11 cellular contexts compared by ENCODE assay signal in genomic region chr12:131607658-131608447, GRCh38.
DNase-seq lines count a peak whose midpoint lies in the region; ATAC-seq, FAIRE-seq and TF ChIP-seq lines count a peak whose summit lies in the region.
"Had no signal": no experiment of that assay in that cellular context is flagged by ENCODE, and none has a peak within 500 bp of the region (broad histone marks: within the 10 kb centered on the region; RNA-seq: fewer than 3 reads in every experiment).

No MANE protein-coding gene starts in this region.

- no peaks in the 10 kb centered on the region for H4K20me1 ChIP-seq in GM23338 (replicated peaks; ENCODE audit: insufficient read depth)

- intact Hi-C loops in posterior vena cava (cut with DNase I) = no loop called here

- no peak overlapping the region for H2AFZ ChIP-seq in GM23338

- no peaks in the 10 kb centered on the region for H3K4me1 ChIP-seq in GM23338 (ENCODE audit: insufficient read depth)

- no peaks in the 10 kb centered on the region for H3K9me2 ChIP-seq in GM23338 (ENCODE audit: insufficient read depth)

- H3K36me3 ChIP-seq in GM23338 (ENCODE audit: insufficient read depth) = no peaks in the 10 kb centered on the region

- peaks cover 15% of the 10 kb centered on the region for H3K36me3 Mint-ChIP-seq in activated naive CD4-positive, alpha-beta T cell treated with anti-CD3 and anti-CD28 coated beads, Interleukin-2, amount 10 ng/mL, durations not matched to agents 7 days and 5 days
- no peaks in the 10 kb centered on the region for H3K36me3 Mint-ChIP-seq in GM23338 (ENCODE audit: low read depth)

- H3K4me1 Mint-ChIP-seq in activated naive CD4-positive, alpha-beta T cell treated with anti-CD3 and anti-CD28 coated beads, Interleukin-2, amount 10 ng/mL, durations not matched to agents 7 days and 5 days = peaks cover 75% of the 10 kb centered on the region
- peaks cover 10% of the 10 kb centered on the region for H3K4me1 Mint-ChIP-seq in GM23338

- TF ChIP-seq CTCF in GM23338 (conservative IDR thresholded peaks at IDR 0.05; ENCODE audit: low read depth in 2 of 2) = no peak

- DNase-seq in GM12892 (ENCODE audit: insufficient read length) (no peak), NCI-H2227 (lab: John Stamatoyannopoulos, UW; ENCODE audit: unreplicated experiment) (no peak), posterior vena cava (ENCODE audit: low spot score) (no peak), NCI-H1694 treated with DMSO at 0.1 percent for 48 hours (lab: John Stamatoyannopoulos, UW) (no peak), GM23338 (ENCODE audit: low spot score) (no peak)
- DNase-seq in activated naive CD4-positive, alpha-beta T cell treated with anti-CD3 and anti-CD28 coated beads, Interleukin-2, amount 10 ng/mL, durations not matched to agents 7 days and 5 days = no peak
- DNase-seq: NCI-H187 had no signal

- CTCF ChIA-PET in activated naive CD4-positive, alpha-beta T cell treated with anti-CD3 and anti-CD28 coated beads, Interleukin-2, amount 10 ng/mL, durations not matched to agents 7 days and 5 days (lab: Charles Lee) = no interaction called here

- no peak overlapping the region for H3K27ac ChIP-seq in GM23338 (ENCODE audit: low read depth)

- no peaks in the 10 kb centered on the region for H3K79me2 ChIP-seq in GM23338 (replicated peaks; ENCODE audit: insufficient read depth)

- no peak overlapping the region for H3K4me2 ChIP-seq in GM23338

- peak overlapping the region; percentile 52 for H3K4me3 Mint-ChIP-seq in activated naive CD4-positive, alpha-beta T cell treated with anti-CD3 and anti-CD28 coated beads, Interleukin-2, amount 10 ng/mL, durations not matched to agents 7 days and 5 days
- H3K4me3 Mint-ChIP-seq in GM23338 = no peak overlapping the region
- H3K4me3 Mint-ChIP-seq: neural crest cell had no signal

- TF ChIP-seq POLR2A in GM12892 (IDR thresholded peaks at IDR 0.05; ENCODE audit: low read depth, low read length) = peak; percentile 42; the same call in 1 of the 2 replicates

- no peak overlapping the region for H3K4me3 ChIP-seq in GM23338

- H3K27me3 ChIP-seq in GM23338 (ENCODE audit: insufficient read depth) = no peaks in the 10 kb centered on the region

- H3K9me3 Mint-ChIP-seq in activated naive CD4-positive, alpha-beta T cell treated with anti-CD3 and anti-CD28 coated beads, Interleukin-2, amount 10 ng/mL, durations not matched to agents 7 days and 5 days = peaks cover 8% of the 10 kb centered on the region
- H3K9me3 Mint-ChIP-seq in GM23338 = no peaks in the 10 kb centered on the region

- FAIRE-seq in GM12892 (lab: Jason Lieb, UNC) = peak; percentile 90
- FAIRE-seq: G401.6 had no signal

- peak overlapping the region; percentile 97 for H3K27ac Mint-ChIP-seq in activated naive CD4-positive, alpha-beta T cell treated with anti-CD3 and anti-CD28 coated beads, Interleukin-2, amount 10 ng/mL, durations not matched to agents 7 days and 5 days
- no peak overlapping the region for H3K27ac Mint-ChIP-seq in GM23338

- ATAC-seq in GM19372 (IDR thresholded peaks at IDR 0.05; ENCODE audit: low read depth, unreplicated experiment) = peak; percentile 76
- ATAC-seq in HG03066 (IDR thresholded peaks at IDR 0.05; ENCODE audit: low read depth, unreplicated experiment) = peak; percentile 78
- no peak for ATAC-seq in GM23338

- no peaks in the 10 kb centered on the region for H3F3A ChIP-seq in GM23338 (replicated peaks; ENCODE audit: low read depth)

- peaks cover 14% of the 10 kb centered on the region for H3K27me3 Mint-ChIP-seq in activated naive CD4-positive, alpha-beta T cell treated with anti-CD3 and anti-CD28 coated beads, Interleukin-2, amount 10 ng/mL, durations not matched to agents 7 days and 5 days
- peaks cover 11% of the 10 kb centered on the region for H3K27me3 Mint-ChIP-seq in GM23338 (ENCODE audit: insufficient read depth, low read depth, poor library complexity)

TF ChIP-seq in GM23338, 12 proteins besides CTCF, POLR2A, EP300 and RAD21 (continues in another document):
- TF ChIP-seq REST (IDR thresholded peaks at IDR 0.05; ENCODE audit: unreplicated experiment) (no peak), ZNF331 (CRISPR knock-in tag; IDR thresholded peaks at IDR 0.05; ENCODE audit: low read depth) (no peak), EZH2phosphoT487 (IDR thresholded peaks at IDR 0.05; ENCODE audit: unreplicated experiment) (no peak), CREB1 (CRISPR knock-in tag; IDR thresholded peaks at IDR 0.05; ENCODE audit: low read depth) (no peak), POLR2AphosphoS5 (IDR thresholded peaks at IDR 0.05; ENCODE audit: low read depth) (no peak), EZH2 (IDR thresholded peaks at IDR 0.05; ENCODE audit: low read depth, unreplicated experiment) (no peak), ZNF114 (CRISPR knock-in tag; IDR thresholded peaks at IDR 0.05) (no peak), JUNB (IDR thresholded peaks at IDR 0.05; ENCODE audit: unreplicated experiment) (no peak)
